In genomic region chr1:61233121-61233659, GRCh38 we compare ENCODE assay signal across 1 cellular context.
A peak's percentile ranks its signal among the peaks of the same experiment; 100 is the strongest.
TF ChIP-seq lines count a peak whose summit lies in the region.

No MANE protein-coding gene starts in this region.

TF ChIP-seq in K562, 482 proteins besides CTCF, POLR2A, EP300 and RAD21 (continued from another document):
- TF ChIP-seq ATF6 (CRISPR knock-in tag; IDR thresholded peaks at IDR 0.05) (0 out of 2 replicates have a peak, but pooled peaks have one; percentile 52), CHD1 (IDR thresholded peaks at IDR 0.05; ENCODE audit: low read length) (peak; percentile 8)
TF ChIP-seq in K562: peak in this region for 2.
